9 cellular contexts compared by ENCODE assay signal in the genomic region with DNA sequence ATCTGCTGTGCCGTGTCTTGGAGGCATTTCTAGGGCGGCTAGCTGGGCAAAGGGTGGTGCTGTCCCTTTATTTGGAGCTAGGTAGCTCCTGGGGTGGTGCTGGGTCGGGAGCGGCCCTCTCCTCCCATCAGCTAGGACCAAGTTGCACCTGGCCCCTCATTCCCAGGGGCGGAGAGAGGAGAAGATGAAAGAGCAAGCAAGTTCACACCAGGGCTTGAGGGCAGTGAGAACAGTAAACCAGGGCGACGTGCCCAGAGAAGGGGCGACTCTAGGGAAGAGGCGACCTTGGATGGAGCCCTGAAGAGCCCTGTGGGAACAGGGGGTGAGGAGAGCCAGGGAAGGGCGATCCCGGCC. TPM values are rescaled to one million over a fixed set of nuclear protein-coding genes. Genes with fewer than 3 reads are reported as not detected.
A peak's percentile ranks its signal among the peaks of the same experiment; 100 is the strongest.
DNase-seq lines count a peak whose midpoint lies in the region; ATAC-seq and TF ChIP-seq lines count a peak whose summit lies in the region.
"Had no signal": no experiment of that assay in that cellular context is flagged by ENCODE, and none has a peak within 500 bp of the region (broad histone marks: within the 10 kb centered on the region; RNA-seq: fewer than 3 reads in every experiment).

No MANE protein-coding gene starts in this region.

- H3K36me3 ChIP-seq in MM.1S (replicated peaks; ENCODE audit: insufficient read depth, low read length): no peaks in the 10 kb centered on the region
- H3K36me3 ChIP-seq in neural cell (ENCODE audit: insufficient read depth, low read length): no peaks in the 10 kb centered on the region
- no peaks in the 10 kb centered on the region for H3K36me3 ChIP-seq in aorta (ENCODE audit: control insufficient read depth in 1 of 2, insufficient read depth in 2 of 2, low read length in 1 of 2)
- H3K36me3 ChIP-seq: ovary had no signal

- H3K27me3 ChIP-seq in MM.1S (replicated peaks; ENCODE audit: insufficient read depth, low read length) (peaks cover 63% of the 10 kb centered on the region), neural cell (ENCODE audit: insufficient read depth, low read depth, low read length) (no peaks in the 10 kb centered on the region), aorta (ENCODE audit: control insufficient read depth in 1 of 2, insufficient read depth in 2 of 2, low read length in 1 of 2) (no peaks in the 10 kb centered on the region)

- ATAC-seq in activated naive CD8-positive, alpha-beta T cell treated with anti-CD3 and anti-CD28 coated beads, Interleukin-2, amount 10 ng/mL, durations not matched to agents 7 days and 5 days (ENCODE audit: low read depth): no peak
- no peak for ATAC-seq in aorta (ENCODE audit: low FRiP score)

- peak overlapping the region; percentile 79 for H3K4me3 Mint-ChIP-seq in activated naive CD8-positive, alpha-beta T cell treated with anti-CD3 and anti-CD28 coated beads, Interleukin-2, amount 10 ng/mL, durations not matched to agents 7 days and 5 days

- H3K79me2 ChIP-seq in MM.1S (ENCODE audit: low read length) (no peaks in the 10 kb centered on the region), neural cell (replicated peaks; ENCODE audit: insufficient read depth, low read length) (peaks cover 18% of the 10 kb centered on the region)

- intact Hi-C loops in aorta (cut with DNase I): loop anchor here in 1 of 2 donors (5.0 kb wide), 1 partner anchor 107 kb away; no protein-coding TSS in a partner anchor
- intact Hi-C loops in posterior cingulate gyrus (cut with DNase I): no loop called here

- POLR2A ChIA-PET in activated naive CD8-positive, alpha-beta T cell treated with anti-CD3 and anti-CD28 coated beads, Interleukin-2, amount 10 ng/mL, durations not matched to agents 7 days and 5 days (lab: Charles Lee): interaction anchor here (3.8 kb wide), 1 partner anchor 51 kb away, joined by 13 read pairs; no protein-coding TSS in a partner anchor

- H3K4me2 ChIP-seq in MM.1S (ENCODE audit: low read depth, low read length) (peak overlapping the region; percentile 63; the same call in 1 of the 2 replicates), neural cell (ENCODE audit: low read length) (no peak overlapping the region)

- no peaks in the 10 kb centered on the region for H3K36me3 Mint-ChIP-seq in activated naive CD8-positive, alpha-beta T cell treated with anti-CD3 and anti-CD28 coated beads, Interleukin-2, amount 10 ng/mL, durations not matched to agents 7 days and 5 days

- H3K27ac ChIP-seq in MM.1S (ENCODE audit: low read length) (no peak overlapping the region), neural cell (ENCODE audit: low read length) (peak overlapping the region; percentile 76), aorta (ENCODE audit: low read depth in 1 of 2, low read length in 2 of 2) (no peak overlapping the region)
- H3K27ac ChIP-seq: ovary had no signal

- no peak for TF ChIP-seq EP300 in neural cell (conservative IDR thresholded peaks at IDR 0.05; ENCODE audit: poor library complexity, severe bottlenecking)

- no peak for TF ChIP-seq RAD21 in neural cell (conservative IDR thresholded peaks at IDR 0.05)

- no peaks in the 10 kb centered on the region for H3K9me2 ChIP-seq in MM.1S (replicated peaks; ENCODE audit: insufficient read depth, low read length)
- no peaks in the 10 kb centered on the region for H3K9me2 ChIP-seq in neural cell (ENCODE audit: insufficient read depth, low read length)

- peaks cover 15% of the 10 kb centered on the region for H3K4me1 ChIP-seq in MM.1S (ENCODE audit: low read length)
- H3K4me1 ChIP-seq in aorta (ENCODE audit: control insufficient read depth in 1 of 2, insufficient read depth in 2 of 2, low read length in 2 of 2): no peaks in the 10 kb centered on the region

- H3K9ac ChIP-seq in MM.1S (ENCODE audit: low read length) (no peak overlapping the region), neural cell (ENCODE audit: low read length) (peak overlapping the region; percentile 67)

- no peak overlapping the region for H2AFZ ChIP-seq in MM.1S (ENCODE audit: low read length)
- no peak overlapping the region for H2AFZ ChIP-seq in neural cell (ENCODE audit: low read depth, low read length)

- H3K4me3 ChIP-seq in MM.1S (ENCODE audit: low read length) (0 out of 2 replicates have a peak overlapping the region, but pooled peaks have one; percentile 14), neural cell (ENCODE audit: low read length) (peak overlapping the region; percentile 72), aorta (ENCODE audit: low read length in 2 of 2) (no peak overlapping the region)
- H3K4me3 ChIP-seq: ovary had no signal

- TF ChIP-seq CTCF in MM.1S (IDR thresholded peaks at IDR 0.05; ENCODE audit: low read length): no peak
- no peak for TF ChIP-seq CTCF in neural cell (IDR thresholded peaks at IDR 0.05; ENCODE audit: poor library complexity, severe bottlenecking)

- no peaks in the 10 kb centered on the region for H3K9me3 Mint-ChIP-seq in activated naive CD8-positive, alpha-beta T cell treated with anti-CD3 and anti-CD28 coated beads, Interleukin-2, amount 10 ng/mL, durations not matched to agents 7 days and 5 days

- H3K27me3 Mint-ChIP-seq in activated naive CD8-positive, alpha-beta T cell treated with anti-CD3 and anti-CD28 coated beads, Interleukin-2, amount 10 ng/mL, durations not matched to agents 7 days and 5 days: peaks cover 60% of the 10 kb centered on the region

- H3K27ac Mint-ChIP-seq in activated naive CD8-positive, alpha-beta T cell treated with anti-CD3 and anti-CD28 coated beads, Interleukin-2, amount 10 ng/mL, durations not matched to agents 7 days and 5 days: no peak overlapping the region

- H3F3A ChIP-seq in MM.1S (ENCODE audit: insufficient read depth, low read length) (peaks cover 13% of the 10 kb centered on the region), neural cell (ENCODE audit: insufficient read depth, low read length, poor library complexity, severe bottlenecking) (no peaks in the 10 kb centered on the region)

- peaks cover 31% of the 10 kb centered on the region for H3K4me1 Mint-ChIP-seq in activated naive CD8-positive, alpha-beta T cell treated with anti-CD3 and anti-CD28 coated beads, Interleukin-2, amount 10 ng/mL, durations not matched to agents 7 days and 5 days

- peak; percentile 68 for DNase-seq in NCI-H2171 (lab: John Stamatoyannopoulos, UW)
- DNase-seq in NCI-H2171 treated with DMSO at 0.1 percent for 48 hours (lab: John Stamatoyannopoulos, UW): no peak
- no peak for DNase-seq in MM.1S
- no peak for DNase-seq in activated naive CD8-positive, alpha-beta T cell treated with anti-CD3 and anti-CD28 coated beads, Interleukin-2, amount 10 ng/mL, durations not matched to agents 7 days and 5 days
- no peak for DNase-seq in D341Med (ENCODE audit: low spot score)
- DNase-seq in aorta: no peak
- no peak for DNase-seq in posterior cingulate gyrus

- H4K20me1 ChIP-seq in MM.1S (ENCODE audit: insufficient read depth, low read length) (no peaks in the 10 kb centered on the region), neural cell (ENCODE audit: insufficient read depth) (no peaks in the 10 kb centered on the region)

- 4 to 8% methylated on average over 11 of the region's 11 CpGs for WGBS in aorta, 2 donors

- H3K9me3 ChIP-seq in MM.1S (replicated peaks; ENCODE audit: insufficient read depth, low read length) (no peaks in the 10 kb centered on the region), neural cell (ENCODE audit: low read length) (no peaks in the 10 kb centered on the region), aorta (ENCODE audit: control insufficient read depth, low read length) (no peaks in the 10 kb centered on the region)
- H3K9me3 ChIP-seq: ovary had no signal

TF ChIP-seq in neural cell, 6 proteins besides CTCF, POLR2A, EP300 and RAD21 (continues in another document):
- TF ChIP-seq EZH2 (IDR thresholded peaks at IDR 0.05; ENCODE audit: borderline replicate concordance, insufficient read depth, low read length, poor library complexity, severe bottlenecking) (no peak), POLR2AphosphoS5 (IDR thresholded peaks at IDR 0.05) (no peak), MXI1 (conservative IDR thresholded peaks at IDR 0.05; ENCODE audit: poor library complexity, severe bottlenecking) (no peak), TAF1 (IDR thresholded peaks at IDR 0.05; ENCODE audit: low read depth) (no peak), SMC3 (conservative IDR thresholded peaks at IDR 0.05; ENCODE audit: poor library complexity) (no peak)

RNA-seq across cellular contexts. Expression of a gene that starts 17.0 kb away (rescaled TPM):
- total RNA-seq in activated naive CD8-positive, alpha-beta T cell treated with anti-CD3 and anti-CD28 coated beads, Interleukin-2, amount 10 ng/mL, durations not matched to agents 7 days and 5 days: not detected
- polyA plus RNA-seq in neural cell (9.9 and 13.8 TPM in 2 replicates), aorta (under 1 TPM in 1 of 2 donors, not detected in 1; 0.13 TPM)
- 17.2 and 18.0 TPM in 2 replicates for polyA minus RNA-seq in neural cell
- total RNA-seq in aorta: under 1 TPM in 1 of 2 donors, not detected in 1; 0.13 TPM

RNA-seq across cellular contexts. Expression of a gene that starts 17.1 kb away (rescaled TPM):
- 10 to 100 TPM; 54.2 to 56.4 TPM for total RNA-seq in activated naive CD8-positive, alpha-beta T cell treated with anti-CD3 and anti-CD28 coated beads, Interleukin-2, amount 10 ng/mL, durations not matched to agents 7 days and 5 days
- polyA plus RNA-seq in neural cell (30.4 and 31.0 TPM in 2 replicates), aorta (100 to 1,000 TPM; 123 to 162 TPM)
- polyA minus RNA-seq in neural cell: 20.2 and 22.1 TPM in 2 replicates
- 10 to 100 TPM; 48.9 to 58.7 TPM for total RNA-seq in aorta

RNA-seq across cellular contexts. Expression of a gene that starts 58.0 kb away (rescaled TPM):
- 10 to 100 TPM; 66.5 to 71.2 TPM for total RNA-seq in activated naive CD8-positive, alpha-beta T cell treated with anti-CD3 and anti-CD28 coated beads, Interleukin-2, amount 10 ng/mL, durations not matched to agents 7 days and 5 days
- polyA plus RNA-seq in neural cell (0.10 and 3.6 TPM in 2 replicates), aorta (100 to 1,000 TPM in 1 of 2 donors, 10 to 100 TPM in 1; 82.5 to 104 TPM)
- 0.35 and 0.49 TPM in 2 replicates for polyA minus RNA-seq in neural cell
- 10 to 100 TPM; 40.6 to 60.5 TPM for total RNA-seq in aorta

Comparison
In these comparisons a context has a peak if more than half of its experiments do, and no peak if none do; other contexts are left out.
1. H3K4me3 ChIP-seq: peak in MM.1S (single experiment) and neural cell (single experiment); none in aorta (0 of 2).